10 cellular contexts compared by ENCODE assay signal in genomic region chr17:69608808-69609494, GRCh38.
DNase-seq lines count a peak whose midpoint lies in the region; ATAC-seq and TF ChIP-seq lines count a peak whose summit lies in the region.
"Had no signal": no experiment of that assay in that cellular context is flagged by ENCODE, and none has a peak within 500 bp of the region (broad histone marks: within the 10 kb centered on the region; RNA-seq: fewer than 3 reads in every experiment).

No MANE protein-coding gene starts in this region.

- TF ChIP-seq CTCF in right atrium auricular region (IDR thresholded peaks at IDR 0.05) (no peak), uterus (IDR thresholded peaks at IDR 0.05) (no peak)

- H3K36me3 ChIP-seq in right atrium auricular region, result no peaks in the 10 kb centered on the region
- H3K36me3 ChIP-seq in uterus, result no peaks in the 10 kb centered on the region

- H3K27ac ChIP-seq in right atrium auricular region (peak overlapping the region in 1 of 2 donors; percentile 63), uterus (peak overlapping the region; percentile 8 to 33)

- no peaks in the 10 kb centered on the region for H3K9me3 ChIP-seq in right atrium auricular region
- H3K9me3 ChIP-seq in uterus, result no peaks in the 10 kb centered on the region

- peak; percentile 53 for ATAC-seq in Right ventricle myocardium inferior

- no peak for DNase-seq in Right ventricle myocardium inferior (ENCODE audit: missing footprints)
- DNase-seq in right atrium auricular region (ENCODE audit: low spot score), result no peak
- peak; percentile 94 for DNase-seq in astrocyte of the hippocampus (ENCODE audit: low read depth, low spot score)
- DNase-seq in kidney glomerular epithelial cell (lab: John Stamatoyannopoulos, UW), result peak; percentile 91
- no peak for DNase-seq in uterus
- no peak for DNase-seq in activated CD8-positive, alpha-beta memory T cell treated with anti-CD3 and anti-CD28 coated beads, Interleukin-2, amount 50 U/mL, for 4 hours
- no peak for DNase-seq in activated CD4-positive, alpha-beta T cell treated with anti-CD3 and anti-CD28 coated beads for 48 hours
- no peak for DNase-seq in iPS-NIHi11 (ENCODE audit: low spot score)
- DNase-seq: CD4-positive, CD25-positive, alpha-beta regulatory T cell; NCI-H146 had no signal

- intact Hi-C loops in Right ventricle myocardium inferior (cut with DNase I) (loop anchor here (5.0 kb wide), 1 partner anchor 1013 kb away; no protein-coding TSS in a partner anchor), uterus (cut with DNase I; ENCODE audit: low total_unique reads) (no loop called here)

- no peak overlapping the region for H3K4me3 ChIP-seq in right atrium auricular region
- no peak overlapping the region for H3K4me3 ChIP-seq in uterus

- no peak for TF ChIP-seq POLR2A in uterus (IDR thresholded peaks at IDR 0.05)

- H3K27me3 ChIP-seq in right atrium auricular region (no peaks in the 10 kb centered on the region), uterus (no peaks in the 10 kb centered on the region)

- peaks cover 0 to 33% of the 10 kb centered on the region in 2 donors for H3K4me1 ChIP-seq in right atrium auricular region
- H3K4me1 ChIP-seq in uterus, result no peaks in the 10 kb centered on the region

Comparison
In these comparisons a context has a peak if more than half of its experiments do, and no peak if none do; other contexts are left out.
1. DNase-seq: peak in astrocyte of the hippocampus (single experiment) and kidney glomerular epithelial cell (single experiment); none in Right ventricle myocardium inferior (single experiment), right atrium auricular region (single experiment), uterus (0 of 2), activated CD8-positive, alpha-beta memory T cell treated with anti-CD3 and anti-CD28 coated beads, Interleukin-2, amount 50 U/mL, for 4 hours (single experiment), activated CD4-positive, alpha-beta T cell treated with anti-CD3 and anti-CD28 coated beads for 48 hours (single experiment) and iPS-NIHi11 (single experiment).